18 cellular contexts compared by ENCODE assay signal in genomic region chr7:157519798-157520244, GRCh38.
DNase-seq lines count a peak whose midpoint lies in the region; ATAC-seq and TF ChIP-seq lines count a peak whose summit lies in the region.
"Had no signal": no experiment of that assay in that cellular context is flagged by ENCODE, and none has a peak within 500 bp of the region (broad histone marks: within the 10 kb centered on the region; RNA-seq: fewer than 3 reads in every experiment).

No MANE protein-coding gene starts in this region.

- peak; percentile 27 for DNase-seq in GM12865 (ENCODE audit: low read depth)
- DNase-seq in SK-N-DZ (ENCODE audit: low spot score) = peak; percentile 47
- no peak for DNase-seq in neural progenitor cell (ENCODE audit: low spot score)
- no peak for DNase-seq in SIG-M5 treated with dmso at 0.1 percent for 504 hours (lab: John Stamatoyannopoulos, UW; ENCODE audit: unreplicated experiment)
- DNase-seq in NCI-H146 (lab: John Stamatoyannopoulos, UW) = no peak
- DNase-seq in HUDEP-2 (lab: John Stamatoyannopoulos, UW; ENCODE audit: unreplicated experiment in 76 of 76) = no peak
- DNase-seq in dedifferentiated amniotic fluid mesenchymal stem cell (ENCODE audit: extremely low spot score) = no peak
- DNase-seq: amygdala; Calu3; effector memory CD8-positive, alpha-beta T cell; NCI-H1930; NCI-H446 treated with DMSO at 0.1 percent for 48 hours; substantia nigra had no signal

- H4K20me1 ChIP-seq in neural progenitor cell (ENCODE audit: low read depth) = no peaks in the 10 kb centered on the region

- no peak overlapping the region for H3K27ac ChIP-seq in neural progenitor cell
- H3K27ac ChIP-seq: ovary had no signal

- TF ChIP-seq CTCF in GM12865 (IDR thresholded peaks at IDR 0.05; ENCODE audit: insufficient read depth, low read depth, low read length, missing control alignments) (no peak), neural progenitor cell (IDR thresholded peaks at IDR 0.05) (no peak)

- H3K4me2 ChIP-seq in neural progenitor cell = no peak overlapping the region

- H3K4me1 ChIP-seq in neural progenitor cell = no peaks in the 10 kb centered on the region

- no peaks in the 10 kb centered on the region for H3K36me3 ChIP-seq in neural progenitor cell
- H3K36me3 ChIP-seq: ovary had no signal

- peak overlapping the region; percentile 58 for H3K27ac Mint-ChIP-seq in neural progenitor cell
- H3K27ac Mint-ChIP-seq: activated B cell treated with CpG ODN at 0.5 μM for 24 hours; T-helper 2 cell treated with Interferon-gamma antibody and Interleukin-4, amounts not matched to agents 5 μg/mL and 100 μg/mL, for 36 hours had no signal

- H3F3A ChIP-seq in neural progenitor cell (ENCODE audit: low read depth) = no peaks in the 10 kb centered on the region

- no peak overlapping the region for H3K9ac ChIP-seq in neural progenitor cell

- no peaks in the 10 kb centered on the region for H3K27me3 ChIP-seq in neural progenitor cell
- H3K27me3 ChIP-seq: ovary had no signal

- no peak overlapping the region for H2AFZ ChIP-seq in neural progenitor cell (replicated peaks)

- H3K9me3 Mint-ChIP-seq in neural progenitor cell = peaks cover 6% of the 10 kb centered on the region
- H3K9me3 Mint-ChIP-seq: activated B cell treated with CpG ODN at 0.5 μM for 24 hours; central memory CD8-positive, alpha-beta T cell; effector memory CD8-positive, alpha-beta T cell; T-helper 2 cell treated with Interferon-gamma antibody and Interleukin-4, amounts not matched to agents 5 μg/mL and 100 μg/mL, for 36 hours had no signal

- no peak overlapping the region for H3K4me3 ChIP-seq in GM12865 (ENCODE audit: low read depth, low read length)
- H3K4me3 ChIP-seq in neural progenitor cell = no peak overlapping the region
- H3K4me3 ChIP-seq: ovary had no signal

- peaks cover 45% of the 10 kb centered on the region for H3K4me1 Mint-ChIP-seq in neural progenitor cell
- H3K4me1 Mint-ChIP-seq: activated B cell treated with CpG ODN at 0.5 μM for 24 hours; central memory CD8-positive, alpha-beta T cell had no signal

- no peaks in the 10 kb centered on the region for H3K9me3 ChIP-seq in neural progenitor cell (ENCODE audit: low read depth)
- H3K9me3 ChIP-seq: ovary had no signal

- peak; percentile 4 for ATAC-seq in HG02870 (IDR thresholded peaks at IDR 0.05; ENCODE audit: unreplicated experiment)
- ATAC-seq: effector memory CD8-positive, alpha-beta T cell had no signal

- peaks cover 8% of the 10 kb centered on the region for H3K27me3 Mint-ChIP-seq in neural progenitor cell (ENCODE audit: insufficient read depth, low read depth)

- no peak overlapping the region for H3K4me3 Mint-ChIP-seq in neural progenitor cell
- H3K4me3 Mint-ChIP-seq: activated B cell treated with CpG ODN at 0.5 μM for 24 hours; central memory CD8-positive, alpha-beta T cell; effector memory CD8-positive, alpha-beta T cell; T-helper 2 cell treated with Interferon-gamma antibody and Interleukin-4, amounts not matched to agents 5 μg/mL and 100 μg/mL, for 36 hours had no signal

- H3K36me3 Mint-ChIP-seq in neural progenitor cell = peaks cover 1% of the 10 kb centered on the region

- H3K79me2 ChIP-seq in neural progenitor cell (ENCODE audit: low read depth) = no peaks in the 10 kb centered on the region

Comparison
In these comparisons a context has a peak if more than half of its experiments do, and no peak if none do; other contexts are left out.
1. DNase-seq: peak in GM12865 (single experiment) and SK-N-DZ (single experiment); none in neural progenitor cell (single experiment), SIG-M5 treated with dmso at 0.1 percent for 504 hours (single experiment), NCI-H146 (single experiment), HUDEP-2 (0 of 76) and dedifferentiated amniotic fluid mesenchymal stem cell (single experiment).